Comparison of ENCODE assay signal across 8 cellular contexts in the genomic region with DNA sequence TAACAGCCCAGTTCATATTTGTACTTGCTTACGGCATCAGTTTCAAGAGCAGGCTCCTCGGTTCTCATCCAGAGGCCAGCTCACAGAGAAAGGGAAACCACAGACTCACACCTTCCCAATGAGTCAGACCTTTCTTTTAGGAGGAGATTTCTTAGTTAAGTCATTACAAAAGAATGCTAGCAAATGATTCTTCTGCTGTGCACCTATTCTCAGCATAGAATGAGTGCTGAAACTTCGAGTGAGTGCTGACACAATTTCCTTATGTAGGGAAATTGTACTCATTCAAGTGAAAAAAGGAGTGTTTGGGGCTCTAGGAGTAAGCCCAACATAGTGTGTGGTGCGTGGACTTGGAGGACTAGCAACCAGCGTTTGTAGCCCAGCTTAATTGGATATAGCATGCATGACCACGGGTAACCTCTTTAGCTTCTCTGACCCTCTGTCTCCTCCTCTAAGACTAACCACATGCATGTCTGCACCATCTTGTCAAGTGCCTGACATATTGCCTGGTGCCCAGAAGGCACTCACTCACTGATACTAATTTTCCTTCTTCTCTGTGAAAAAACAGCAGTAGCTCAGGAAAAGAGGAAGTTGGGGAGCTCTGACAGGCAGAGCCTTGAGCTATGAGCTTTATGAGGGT.
DNase-seq lines count a peak whose midpoint lies in the region; ATAC-seq and TF ChIP-seq lines count a peak whose summit lies in the region.

No MANE protein-coding gene starts in this region.

- in situ Hi-C loops in KBM-7 (cut with MboI; ENCODE audit: low pct_unique_long_range_greater_than_20kb, low sequenced_read_pairs): no loop called here

- no peaks in the 10 kb centered on the region for H3K36me3 Mint-ChIP-seq in activated CD8-positive, alpha-beta T cell treated with anti-CD3 and anti-CD28 coated beads for 36 hours (ENCODE audit: low read depth)

- POLR2A ChIA-PET in activated CD8-positive, alpha-beta T cell treated with anti-CD3 and anti-CD28 coated beads for 36 hours (lab: Charles Lee): interaction anchor here (0.6 to 2.4 kb wide), 6 partner anchors 70 to 215 kb away, joined by 3 to 8 read pairs (median 4); a partner anchor contains a TSS

- TF ChIP-seq CTCF in activated CD8-positive, alpha-beta T cell treated with anti-CD3 and anti-CD28 coated beads for 36 hours (IDR thresholded peaks at IDR 0.05): no peak
- no peak for TF ChIP-seq CTCF in foreskin keratinocyte (conservative IDR thresholded peaks at IDR 0.05)

- peaks cover 70% of the 10 kb centered on the region for H3K4me1 Mint-ChIP-seq in activated CD8-positive, alpha-beta T cell treated with anti-CD3 and anti-CD28 coated beads for 36 hours (ENCODE audit: low read depth)

- H3K27me3 ChIP-seq in foreskin keratinocyte: no peaks in the 10 kb centered on the region

- H3K27ac ChIP-seq in foreskin keratinocyte: peak overlapping the region; percentile 92

- peak overlapping the region; percentile 72 for H3K27ac Mint-ChIP-seq in activated CD8-positive, alpha-beta T cell treated with anti-CD3 and anti-CD28 coated beads for 36 hours

- peaks cover 5% of the 10 kb centered on the region for H3K27me3 Mint-ChIP-seq in activated CD8-positive, alpha-beta T cell treated with anti-CD3 and anti-CD28 coated beads for 36 hours

- peaks cover 44% of the 10 kb centered on the region for H3K4me1 ChIP-seq in foreskin keratinocyte

- ATAC-seq in GM21737 (IDR thresholded peaks at IDR 0.05; ENCODE audit: unreplicated experiment) (peak; percentile 47), foreskin keratinocyte (peak; percentile 85)
- peak; percentile 87 for ATAC-seq in activated CD8-positive, alpha-beta T cell treated with anti-CD3 and anti-CD28 coated beads for 36 hours

- peak; percentile 93 for DNase-seq in GM04504 (ENCODE audit: low read depth)
- DNase-seq in KBM-7: peak; percentile 76
- peak; percentile 80 for DNase-seq in activated CD8-positive, alpha-beta T cell treated with anti-CD3 and anti-CD28 coated beads for 36 hours
- peak; percentile 98 to 99 for DNase-seq in foreskin keratinocyte
- peak; percentile 32 to 66 for DNase-seq in stimulated activated CD4-positive, alpha-beta T cell treated with anti-CD3 and anti-CD28 coated beads, Interleukin-4, amount 100 ng/mL, for 4 hours
- no peak for DNase-seq in NCI-H2171 treated with DMSO at 0.1 percent for 48 hours (lab: John Stamatoyannopoulos, UW)
- DNase-seq in DMS 273 treated with DMSO at 0.1 percent for 48 hours (lab: John Stamatoyannopoulos, UW): no peak

- H3K4me3 Mint-ChIP-seq in activated CD8-positive, alpha-beta T cell treated with anti-CD3 and anti-CD28 coated beads for 36 hours: peak overlapping the region; percentile 40

- CTCF ChIA-PET in activated CD8-positive, alpha-beta T cell treated with anti-CD3 and anti-CD28 coated beads for 36 hours (lab: Charles Lee): interaction anchor here (1.0 to 10.5 kb wide), 8 partner anchors 13 to 226 kb away, joined by 3 to 88 read pairs (median 3); no protein-coding TSS in a partner anchor

- no peaks in the 10 kb centered on the region for H3K9me3 Mint-ChIP-seq in activated CD8-positive, alpha-beta T cell treated with anti-CD3 and anti-CD28 coated beads for 36 hours

- intact Hi-C loops in activated CD8-positive, alpha-beta T cell treated with anti-CD3 and anti-CD28 coated beads for 36 hours (cut with micrococcal nuclease): loop anchor here (5.0 kb wide), 1 partner anchor 75 kb away; no protein-coding TSS in a partner anchor

Comparison
In these comparisons a context has a peak if more than half of its experiments do, and no peak if none do; other contexts are left out.
1. DNase-seq: peak in GM04504 (single experiment), KBM-7 (single experiment), activated CD8-positive, alpha-beta T cell treated with anti-CD3 and anti-CD28 coated beads for 36 hours (single experiment), foreskin keratinocyte (2 of 2) and stimulated activated CD4-positive, alpha-beta T cell treated with anti-CD3 and anti-CD28 coated beads, Interleukin-4, amount 100 ng/mL, for 4 hours (2 of 2); none in NCI-H2171 treated with DMSO at 0.1 percent for 48 hours (single experiment) and DMS 273 treated with DMSO at 0.1 percent for 48 hours (single experiment).
2. Peak in every context shown above with its lines, with median percentiles within 50 percentile points of each other: ATAC-seq.